ENCODE assay signal across 22 cellular contexts in genomic region chr12:76108356-76108755, GRCh38. TPM values are rescaled to one million over a fixed set of nuclear protein-coding genes. Genes with fewer than 3 reads are reported as not detected.
DNase-seq lines count a peak whose midpoint lies in the region; ATAC-seq, FAIRE-seq and TF ChIP-seq lines count a peak whose summit lies in the region.
"Had no signal": no experiment of that assay in that cellular context is flagged by ENCODE, and none has a peak within 500 bp of the region (broad histone marks: within the 10 kb centered on the region; RNA-seq: fewer than 3 reads in every experiment).

No MANE protein-coding gene starts in this region.

- H3K4me3 Mint-ChIP-seq in endodermal cell, result no peak overlapping the region
- H3K4me3 Mint-ChIP-seq in natural killer cell treated with Interleukin-12 subunit alpha and Interleukin-12 subunit beta and Interleukin-15 and Interleukin-18, amount 100 ng/mL, for 72 hours, result no peak overlapping the region
- H3K4me3 Mint-ChIP-seq: CD4-positive, CD25-positive, alpha-beta regulatory T cell; CD8-positive, alpha-beta T cell; GM23338; H9 had no signal

- H4K91ac ChIP-seq in IMR-90 (ENCODE audit: insufficient read depth, low read depth, low read length), result no peak overlapping the region
- H4K91ac ChIP-seq in trophoblast cell (ENCODE audit: low read depth, low read length), result no peak overlapping the region

- H3K79me2 ChIP-seq in trophoblast cell (ENCODE audit: control insufficient read depth, insufficient read depth, low read length, poor library complexity), result no peaks in the 10 kb centered on the region
- H3K79me2 ChIP-seq in mammary epithelial cell (ENCODE audit: insufficient read depth, low read length), result no peaks in the 10 kb centered on the region

- peak overlapping the region; percentile 84 for H3K27ac ChIP-seq in C4-2B
- H3K27ac ChIP-seq in IMR-90 (ENCODE audit: insufficient read depth, low read length), result no peak overlapping the region
- H3K27ac ChIP-seq in endodermal cell (ENCODE audit: low read depth, low read length), result no peak overlapping the region
- no peak overlapping the region for H3K27ac ChIP-seq in trophoblast cell (ENCODE audit: low read depth, low read length)
- no peak overlapping the region for H3K27ac ChIP-seq in mammary epithelial cell (ENCODE audit: insufficient read depth, low read depth, low read length)
- H3K27ac ChIP-seq in small intestine (ENCODE audit: low read depth in 1 of 2, low read length in 1 of 2), result no peak overlapping the region
- no peak overlapping the region for H3K27ac ChIP-seq in RWPE1

- no peak overlapping the region for H2BK20ac ChIP-seq in IMR-90 (ENCODE audit: low read depth, low read length)

- H4K20me1 ChIP-seq in IMR-90 (ENCODE audit: insufficient read depth, low read length) (no peaks in the 10 kb centered on the region), mammary epithelial cell (ENCODE audit: insufficient read depth, low read length) (no peaks in the 10 kb centered on the region)

- no peak overlapping the region for H3K4me2 ChIP-seq in IMR-90 (ENCODE audit: low read depth, low read length)
- no peak overlapping the region for H3K4me2 ChIP-seq in trophoblast cell (ENCODE audit: low read length)
- H3K4me2 ChIP-seq in mammary epithelial cell (ENCODE audit: insufficient read depth, low read depth, low read length), result no peak overlapping the region
- H3K4me2 ChIP-seq: GM23338 had no signal

- CTCF ChIA-PET in IMR-90 (lab: Yijun Ruan, JAX), result no interaction called here
- CTCF ChIA-PET in mammary epithelial cell (lab: Charles Lee; ENCODE audit: low non-redundant PET), result no interaction called here
- CTCF ChIA-PET in RWPE1 (lab: Yijun Ruan, JAX), result no interaction called here

- TF ChIP-seq RAD21 in IMR-90 (IDR thresholded peaks at IDR 0.05; ENCODE audit: low read length), result no peak

- no peak for TF ChIP-seq POLR2A in IMR-90 (IDR thresholded peaks at IDR 0.05; ENCODE audit: low read depth, low read length)

- BruUV-seq in IMR-90 (replicated peaks; lab: Mats Ljungman, UMichigan) (no TSS peak), mammary epithelial cell (replicated peaks; lab: Mats Ljungman, UMichigan) (no TSS peak)

- H3K9ac ChIP-seq in IMR-90 (ENCODE audit: low read depth, low read length), result no peak overlapping the region
- no peak overlapping the region for H3K9ac ChIP-seq in endodermal cell (ENCODE audit: extremely low read depth, low read length, poor library complexity, severe bottlenecking)
- no peak overlapping the region for H3K9ac ChIP-seq in trophoblast cell (ENCODE audit: low read length)
- H3K9ac ChIP-seq in mammary epithelial cell (ENCODE audit: insufficient read depth, low read length), result no peak overlapping the region

- H3K79me1 ChIP-seq in IMR-90 (ENCODE audit: low read depth in 1 of 2, low read length in 2 of 2), result no peaks in the 10 kb centered on the region
- H3K79me1 ChIP-seq in trophoblast cell (ENCODE audit: low read length), result no peaks in the 10 kb centered on the region

- H3K23ac ChIP-seq in IMR-90 (ENCODE audit: low read depth, low read length), result no peak overlapping the region
- no peak overlapping the region for H3K23ac ChIP-seq in trophoblast cell (ENCODE audit: low read length)

- H3K27ac Mint-ChIP-seq in endodermal cell, result no peak overlapping the region
- no peak overlapping the region for H3K27ac Mint-ChIP-seq in natural killer cell treated with Interleukin-12 subunit alpha and Interleukin-12 subunit beta and Interleukin-15 and Interleukin-18, amount 100 ng/mL, for 72 hours
- H3K27ac Mint-ChIP-seq: CD4-positive, CD25-positive, alpha-beta regulatory T cell; CD8-positive, alpha-beta T cell; GM23338 had no signal

- H3K4me1 ChIP-seq in IMR-90 (ENCODE audit: control insufficient read depth, insufficient read depth, low read length) (no peaks in the 10 kb centered on the region; the same call in 1 of the 2 replicates), endodermal cell (ENCODE audit: control insufficient read depth, insufficient read depth, low read length) (no peaks in the 10 kb centered on the region), trophoblast cell (ENCODE audit: control insufficient read depth in 1 of 2, insufficient read depth in 2 of 2, low read length in 2 of 2) (no peaks in the 10 kb centered on the region), mammary epithelial cell (ENCODE audit: insufficient read depth, low read length) (no peaks in the 10 kb centered on the region), small intestine (ENCODE audit: control insufficient read depth in 2 of 2, insufficient read depth in 1 of 2, low read depth in 1 of 2, low read length in 1 of 2) (no peaks in the 10 kb centered on the region)

- H3K18ac ChIP-seq in IMR-90 (ENCODE audit: low read depth, low read length) (no peak overlapping the region), trophoblast cell (ENCODE audit: low read length) (no peak overlapping the region)

- dilution Hi-C loops in IMR-90 (cut with HindIII; ENCODE audit: low sequenced_read_pairs, unreplicated experiment), result no loop called here
- dilution Hi-C loops in mammary epithelial cell (cut with HindIII; ENCODE audit: low sequenced_read_pairs), result no loop called here

- H3K9me3 Mint-ChIP-seq in endodermal cell, result no peaks in the 10 kb centered on the region
- H3K9me3 Mint-ChIP-seq in natural killer cell treated with Interleukin-12 subunit alpha and Interleukin-12 subunit beta and Interleukin-15 and Interleukin-18, amount 100 ng/mL, for 72 hours, result no peaks in the 10 kb centered on the region
- H3K9me3 Mint-ChIP-seq: CD8-positive, alpha-beta T cell; GM23338; H9 had no signal

- H3K36me3 Mint-ChIP-seq in endodermal cell (ENCODE audit: low read depth), result no peaks in the 10 kb centered on the region
- no peaks in the 10 kb centered on the region for H3K36me3 Mint-ChIP-seq in natural killer cell treated with Interleukin-12 subunit alpha and Interleukin-12 subunit beta and Interleukin-15 and Interleukin-18, amount 100 ng/mL, for 72 hours
- H3K36me3 Mint-ChIP-seq: CD4-positive, CD25-positive, alpha-beta regulatory T cell; CD8-positive, alpha-beta T cell had no signal

- TF ChIP-seq CTCF in C4-2B (conservative IDR thresholded peaks at IDR 0.05), result no peak
- no peak for TF ChIP-seq CTCF in IMR-90 (conservative IDR thresholded peaks at IDR 0.05; ENCODE audit: low read depth, low read length)
- no peak for TF ChIP-seq CTCF in endodermal cell (conservative IDR thresholded peaks at IDR 0.05)
- no peak for TF ChIP-seq CTCF in mammary epithelial cell (conservative IDR thresholded peaks at IDR 0.05 in 1 of 2, IDR thresholded peaks at IDR 0.05 in 1 of 2; ENCODE audit: extremely low read depth in 1 of 2, insufficient read depth in 1 of 2, low read depth in 1 of 2, low read length in 2 of 2)
- TF ChIP-seq CTCF in RWPE1 (conservative IDR thresholded peaks at IDR 0.05; ENCODE audit: low read depth), result no peak

- no peak overlapping the region for H2BK5ac ChIP-seq in IMR-90 (ENCODE audit: low read depth, low read length, poor library complexity, severe bottlenecking)
- no peak overlapping the region for H2BK5ac ChIP-seq in trophoblast cell (ENCODE audit: low read depth, low read length, poor library complexity)

- no peaks in the 10 kb centered on the region for H3K9me3 ChIP-seq in IMR-90 (ENCODE audit: control insufficient read depth, insufficient read depth, low read length)
- H3K9me3 ChIP-seq in endodermal cell (ENCODE audit: control insufficient read depth, low read length), result no peaks in the 10 kb centered on the region
- no peaks in the 10 kb centered on the region for H3K9me3 ChIP-seq in trophoblast cell (ENCODE audit: insufficient read depth, low read depth, low read length)
- no peaks in the 10 kb centered on the region for H3K9me3 ChIP-seq in mammary epithelial cell (replicated peaks; ENCODE audit: insufficient read depth, low read length)
- H3K9me3 ChIP-seq in small intestine (ENCODE audit: control insufficient read depth, low read depth), result no peaks in the 10 kb centered on the region
- H3K9me3 ChIP-seq: Caco-2 had no signal

- no peak overlapping the region for H2AK9ac ChIP-seq in IMR-90 (replicated peaks; ENCODE audit: low read depth, low read length, poor library complexity)

- H2BK12ac ChIP-seq in trophoblast cell (ENCODE audit: low read length), result no peak overlapping the region

- H4K8ac ChIP-seq in IMR-90 (ENCODE audit: low read depth in 2 of 2, low read length in 2 of 2) (no peak overlapping the region), trophoblast cell (ENCODE audit: low read depth, low read length) (no peak overlapping the region)

- intact Hi-C loops in IMR-90 (cut with micrococcal nuclease) (no loop called here), mammary epithelial cell (cut with micrococcal nuclease) (no loop called here)

- H2BK15ac ChIP-seq in IMR-90 (ENCODE audit: low read depth, low read length), result no peak overlapping the region

- DNase-seq in IMR-90 (no peak), endodermal cell (peak; percentile 24), trophoblast cell (peak; percentile 78 to 79), mammary epithelial cell (no peak), small intestine (no peak), RWPE1 (ENCODE audit: low spot score) (no peak)
- no peak for DNase-seq in natural killer cell treated with Interleukin-12 subunit alpha and Interleukin-12 subunit beta and Interleukin-15 and Interleukin-18, amount 100 ng/mL, for 72 hours (ENCODE audit: low spot score)
- DNase-seq: 8988T; C1 segment of cervical spinal cord; Caco-2; CD4-positive, CD25-positive, alpha-beta regulatory T cell; CD8-positive, alpha-beta T cell; DMS 273 treated with DMSO at 0.1 percent for 48 hours; DMS79; GF-D8; H9 had no signal

- no peak overlapping the region for H4K5ac ChIP-seq in IMR-90 (ENCODE audit: low read depth, low read length)

- H3K56ac ChIP-seq in IMR-90 (ENCODE audit: extremely low read depth, insufficient read depth, low read length), result no peak overlapping the region

- 83% methylated on average over 3 of the region's 3 CpGs; no CpG with 5 or more reads in 1 of the 2 experiments for WGBS in IMR-90 (ENCODE audit: extremely low coverage in 2 of 2, insufficient read length in 1 of 2), 2 experiments
- WGBS in endodermal cell (ENCODE audit: insufficient coverage in 1 of 2, insufficient read length in 1 of 2), 2 experiments, result 91 to 100% methylated on average over 2 to 3 of the region's 3 CpGs
- WGBS in trophoblast cell (ENCODE audit: extremely low coverage, insufficient coverage, insufficient read length), result no CpG with 5 or more reads among the region's 3 CpGs
- WGBS in mammary epithelial cell (ENCODE audit: low coverage, missing lambda C conversion rate), result no CpG with 5 or more reads among the region's 3 CpGs
- WGBS in small intestine, 3 donors, result 45 to 60% (median 54%) methylated on average over 3 of the region's 3 CpGs

- no peak for FAIRE-seq in small intestine (lab: Jason Lieb, UNC)
- FAIRE-seq: D721Med, GM12891, GM18507 had no signal

- no peak overlapping the region for H3K4ac ChIP-seq in IMR-90 (ENCODE audit: low read depth, low read length)
- H3K4ac ChIP-seq in trophoblast cell (ENCODE audit: low read depth, low read length), result no peak overlapping the region

- H3K27me3 ChIP-seq in IMR-90 (ENCODE audit: control insufficient read depth, insufficient read depth, low read length) (no peaks in the 10 kb centered on the region), endodermal cell (ENCODE audit: control insufficient read depth, insufficient read depth, low read length, poor library complexity, severe bottlenecking) (no peaks in the 10 kb centered on the region), trophoblast cell (ENCODE audit: insufficient read depth, low read length) (no peaks in the 10 kb centered on the region), mammary epithelial cell (ENCODE audit: insufficient read depth, low read length) (no peaks in the 10 kb centered on the region), small intestine (ENCODE audit: control insufficient read depth in 2 of 2, insufficient read depth in 2 of 2, low read length in 2 of 2) (peaks cover under 1 to 2% of the 10 kb centered on the region in 2 donors)

- 0 out of 2 replicates have a peak, but pooled peaks cover 3% of the 10 kb centered on the region for H3K9me1 ChIP-seq in IMR-90 (ENCODE audit: insufficient read depth, low read length)

- no peak overlapping the region for H4K12ac ChIP-seq in trophoblast cell (ENCODE audit: low read depth, low read length)

- H3K14ac ChIP-seq in IMR-90 (replicated peaks; ENCODE audit: low read depth, low read length) (no peak overlapping the region), trophoblast cell (ENCODE audit: low read length) (no peak overlapping the region)

- ATAC-seq in IMR-90 (ENCODE audit: low read depth), result no peak
- ATAC-seq in natural killer cell treated with Interleukin-12 subunit alpha and Interleukin-12 subunit beta and Interleukin-15 and Interleukin-18, amount 100 ng/mL, for 72 hours, result no peak
- ATAC-seq: CD8-positive, alpha-beta T cell; GM23338; HCT116 had no signal

- H3K4me1 Mint-ChIP-seq in endodermal cell, result peaks cover 8% of the 10 kb centered on the region
- H3K4me1 Mint-ChIP-seq in natural killer cell treated with Interleukin-12 subunit alpha and Interleukin-12 subunit beta and Interleukin-15 and Interleukin-18, amount 100 ng/mL, for 72 hours (ENCODE audit: low read depth in 2 of 2), result no peaks in the 10 kb centered on the region
- H3K4me1 Mint-ChIP-seq: CD4-positive, CD25-positive, alpha-beta regulatory T cell had no signal

- POLR2A ChIA-PET in IMR-90 (lab: Charles Lee; ENCODE audit: unreplicated experiment) (no interaction called here), RWPE1 (lab: Yijun Ruan, JAX; ENCODE audit: low non-redundant PET) (no interaction called here)

- H2AK5ac ChIP-seq in IMR-90 (ENCODE audit: low read depth, low read length) (no peak overlapping the region), trophoblast cell (ENCODE audit: low read length) (no peak overlapping the region)

- peak overlapping the region; percentile 14 for H2AFZ ChIP-seq in IMR-90 (replicated peaks; ENCODE audit: low read length, poor library complexity)
- H2AFZ ChIP-seq in trophoblast cell (ENCODE audit: insufficient read depth, low read length, poor library complexity), result no peak overlapping the region
- H2AFZ ChIP-seq in mammary epithelial cell (ENCODE audit: low read depth, low read length), result no peak overlapping the region
- H2AFZ ChIP-seq: GM23338 had no signal

- no peak overlapping the region for H2BK120ac ChIP-seq in IMR-90 (ENCODE audit: low read depth, low read length)
- H2BK120ac ChIP-seq in trophoblast cell (ENCODE audit: insufficient read depth, low read length, poor library complexity), result no peak overlapping the region

- no peaks in the 10 kb centered on the region for H3K27me3 Mint-ChIP-seq in endodermal cell (ENCODE audit: insufficient read depth)
- peaks cover 12 to 13% of the 10 kb centered on the region in 2 donors for H3K27me3 Mint-ChIP-seq in natural killer cell treated with Interleukin-12 subunit alpha and Interleukin-12 subunit beta and Interleukin-15 and Interleukin-18, amount 100 ng/mL, for 72 hours

- H3K4me3 ChIP-seq in IMR-90 (ENCODE audit: insufficient read depth, low read depth, low read length) (no peak overlapping the region), endodermal cell (ENCODE audit: low read length) (no peak overlapping the region), trophoblast cell (ENCODE audit: low read depth, low read length) (no peak overlapping the region), mammary epithelial cell (replicated peaks in 1 of 3; ENCODE audit: insufficient read depth in 1 of 3, low read depth in 2 of 3, low read length in 3 of 3) (no peak overlapping the region), small intestine (ENCODE audit: low read depth in 1 of 2, low read length in 2 of 2) (no peak overlapping the region)
- H3K4me3 ChIP-seq: GM23338 had no signal

- H3K36me3 ChIP-seq in IMR-90 (ENCODE audit: control insufficient read depth, insufficient read depth, low read length) (no peaks in the 10 kb centered on the region), endodermal cell (ENCODE audit: control insufficient read depth, insufficient read depth, low read length) (no peaks in the 10 kb centered on the region), trophoblast cell (ENCODE audit: control insufficient read depth in 1 of 2, insufficient read depth in 2 of 2, low read length in 2 of 2) (no peaks in the 10 kb centered on the region), mammary epithelial cell (ENCODE audit: insufficient read depth, low read length) (no peaks in the 10 kb centered on the region), small intestine (ENCODE audit: control insufficient read depth in 2 of 2, insufficient read depth in 2 of 2, low read length in 2 of 2) (no peaks in the 10 kb centered on the region)

- in situ Hi-C loops in IMR-90 (cut with MboI; ENCODE audit: low sequenced_read_pairs), result no loop called here
- in situ Hi-C loops in mammary epithelial cell (cut with MboI; ENCODE audit: low sequenced_read_pairs in 2 of 2), result no loop called here

RNA-seq across cellular contexts. Expression of gene NAP1L1, which starts 23.9 kb away (rescaled TPM):
- total RNA-seq in IMR-90 (2012; rRNA removed) (86.4 and 166 TPM in 2 replicates), endodermal cell (100 to 1,000 TPM; 711 to 829 TPM), mammary epithelial cell (100 to 1,000 TPM; 167 to 381 TPM)
- polyA plus RNA-seq in IMR-90 (2012; rRNA removed) (160 and 200 TPM in 2 replicates), mammary epithelial cell (233 TPM), small intestine (100 to 1,000 TPM in 1 of 3 donors, 10 to 100 TPM in 2; 13.0 to 147 (median 99.7) TPM)
- 69.9 and 71.8 TPM in 2 replicates for polyA plus RNA-seq in IMR-90 (2012; cell fraction: cytosol; rRNA removed)
- polyA plus RNA-seq in IMR-90 (2012; cell fraction: nucleus; rRNA removed; ENCODE audit: low replicate concordance), result 28.8 and 129 TPM in 2 replicates
- 1,267 TPM for polyA plus RNA-seq in endodermal cell (2013, experiment 1 of 2)
- 1,250 TPM for polyA plus RNA-seq in endodermal cell (2013, experiment 2 of 2)
- polyA plus RNA-seq in trophoblast cell (2013), result 493 and 514 TPM in 2 replicates
- total RNA-seq in natural killer cell treated with Interleukin-12 subunit alpha and Interleukin-12 subunit beta and Interleukin-15 and Interleukin-18, amount 100 ng/mL, for 72 hours, result 100 to 1,000 TPM; 371 to 420 TPM
- polyA minus RNA-seq in mammary epithelial cell, result 123 TPM

Comparison
In these comparisons a context has a peak if more than half of its experiments do, and no peak if none do; other contexts are left out.
1. DNase-seq: peak in endodermal cell (single experiment) and trophoblast cell (2 of 2); none in IMR-90 (single experiment), natural killer cell treated with Interleukin-12 subunit alpha and Interleukin-12 subunit beta and Interleukin-15 and Interleukin-18, amount 100 ng/mL, for 72 hours (single experiment), mammary epithelial cell (single experiment), small intestine (single experiment) and RWPE1 (single experiment).